ENCODE assay signal across 17 cellular contexts in genomic region chr3:38519000-38519399, GRCh38. TPM values are rescaled to one million over a fixed set of nuclear protein-coding genes. Genes with fewer than 3 reads are reported as not detected.
DNase-seq lines count a peak whose midpoint lies in the region; ATAC-seq and TF ChIP-seq lines count a peak whose summit lies in the region.
"Had no signal": no experiment of that assay in that cellular context is flagged by ENCODE, and none has a peak within 500 bp of the region (broad histone marks: within the 10 kb centered on the region; RNA-seq: fewer than 3 reads in every experiment).

No MANE protein-coding gene starts in this region.

- H3K27ac Mint-ChIP-seq in central memory CD8-positive, alpha-beta T cell (ENCODE audit: low read depth), result peak overlapping the region; percentile 76
- H3K27ac Mint-ChIP-seq: type B pancreatic cell had no signal

- H3K27me3 Mint-ChIP-seq in central memory CD8-positive, alpha-beta T cell, result no peaks in the 10 kb centered on the region
- H3K27me3 Mint-ChIP-seq: IgD-negative memory B cell, type B pancreatic cell had no signal

- peak overlapping the region; percentile 60 for H3K4me3 Mint-ChIP-seq in central memory CD8-positive, alpha-beta T cell
- H3K4me3 Mint-ChIP-seq: type B pancreatic cell had no signal

- ATAC-seq in central memory CD8-positive, alpha-beta T cell (replicated peaks; ENCODE audit: extremely low read depth, poor library complexity, severe bottlenecking), result no peak
- ATAC-seq in GM19324 (IDR thresholded peaks at IDR 0.05; ENCODE audit: low FRiP score, unreplicated experiment), result no peak

- intact Hi-C loops in vagina (cut with DNase I), result no loop called here

- no peaks in the 10 kb centered on the region for H3K9me3 ChIP-seq in vagina
- H3K9me3 ChIP-seq: sigmoid colon had no signal

- no peak for TF ChIP-seq POLR2A in vagina (IDR thresholded peaks at IDR 0.05)

- H3K4me3 ChIP-seq in BJ (ENCODE audit: low read depth, low read length) (no peak overlapping the region), vagina (no peak overlapping the region)
- H3K4me3 ChIP-seq: sigmoid colon had no signal

- no peaks in the 10 kb centered on the region for H3K9me3 Mint-ChIP-seq in central memory CD8-positive, alpha-beta T cell
- H3K9me3 Mint-ChIP-seq: IgD-negative memory B cell, type B pancreatic cell had no signal

- H3K36me3 ChIP-seq in BJ (ENCODE audit: control insufficient read depth, insufficient read depth, low read length), result peaks cover 2% of the 10 kb centered on the region
- H3K36me3 ChIP-seq in vagina, result peaks cover 0 to 4% of the 10 kb centered on the region in 2 donors

- H3K27me3 ChIP-seq in BJ (ENCODE audit: control insufficient read depth, insufficient read depth, low read length), result no peaks in the 10 kb centered on the region
- H3K27me3 ChIP-seq in vagina, result no peaks in the 10 kb centered on the region
- H3K27me3 ChIP-seq: sigmoid colon had no signal

- POLR2A ChIA-PET in BJ (lab: Charles Lee), result no interaction called here

- CTCF ChIA-PET in BJ (lab: Yijun Ruan, JAX), result interaction anchor here (1.3 to 6.7 kb wide), 6 partner anchors 15 to 323 kb away, joined by 3 to 88 read pairs (median 6); partner anchors contain the start of gene EXOG

- TF ChIP-seq CTCF in BJ (IDR thresholded peaks at IDR 0.05; ENCODE audit: insufficient read depth, low read depth, low read length) (no peak), vagina (IDR thresholded peaks at IDR 0.05) (no peak)

- H3K36me3 Mint-ChIP-seq in central memory CD8-positive, alpha-beta T cell (ENCODE audit: insufficient read depth), result peaks cover 15% of the 10 kb centered on the region

- no peak overlapping the region for H3K27ac ChIP-seq in vagina
- H3K27ac ChIP-seq: sigmoid colon had no signal

- no peaks in the 10 kb centered on the region for H3K4me1 ChIP-seq in vagina
- H3K4me1 ChIP-seq: sigmoid colon had no signal

- peaks cover 33% of the 10 kb centered on the region for H3K4me1 Mint-ChIP-seq in central memory CD8-positive, alpha-beta T cell

- DNase-seq in A172 (ENCODE audit: low spot score) (peak; percentile 47), BJ (ENCODE audit: low read depth) (peak; percentile 70), NCI-H226 (peak; percentile 63), vagina (ENCODE audit: extremely low spot score in 2 of 2) (no peak), NCI-H345 treated with DMSO at 0.1 percent for 48 hours (lab: John Stamatoyannopoulos, UW; ENCODE audit: unreplicated experiment) (no peak), NCI-H1105 (lab: John Stamatoyannopoulos, UW) (no peak)
- DNase-seq in central memory CD8-positive, alpha-beta T cell (ENCODE audit: low spot score in 2 of 2), result no peak
- DNase-seq: activated CD4-positive, CD25-positive, alpha-beta regulatory T cell; GF-D8; NCI-H1092; NCI-H2227 treated with DMSO at 0.1 percent for 48 hours; nucleus accumbens; sigmoid colon; stimulated activated CD4-positive, alpha-beta T cell treated with anti-CD3 and anti-CD28 coated beads, Interleukin-4, amount 100 ng/mL, for 24 hours had no signal

RNA-seq across cellular contexts. Expression of gene EXOG, which starts 22.9 kb away (rescaled TPM):
- total RNA-seq in A172 (2014; rRNA removed; shearing (Covaris generic)), result 10.9 and 13.6 TPM in 2 replicates
- polyA plus RNA-seq in BJ (2011; rRNA removed), result 7.5 and 11.8 TPM in 2 replicates
- 4.4 and 4.5 TPM in 2 replicates for polyA minus RNA-seq in BJ (2011; rRNA and poly(A)+ RNA removed)
- total RNA-seq in vagina, result 8.8 TPM

Comparison
In these comparisons a context has a peak if more than half of its experiments do, and no peak if none do; other contexts are left out.
1. DNase-seq: peak in A172 (single experiment), BJ (single experiment) and NCI-H226 (single experiment); none in central memory CD8-positive, alpha-beta T cell (0 of 2), vagina (0 of 2), NCI-H345 treated with DMSO at 0.1 percent for 48 hours (single experiment) and NCI-H1105 (single experiment).